In genomic region chr13:60617863-60618733, GRCh38 we compare ENCODE assay signal across 12 cellular contexts.
DNase-seq lines count a peak whose midpoint lies in the region; TF ChIP-seq lines count a peak whose summit lies in the region.
"Had no signal": no experiment of that assay in that cellular context is flagged by ENCODE, and none has a peak within 500 bp of the region (broad histone marks: within the 10 kb centered on the region; RNA-seq: fewer than 3 reads in every experiment).

No MANE protein-coding gene starts in this region.

- no peak overlapping the region for H3K27ac ChIP-seq in RWPE1
- H3K27ac ChIP-seq in tibial artery: no peak overlapping the region
- H3K27ac ChIP-seq: 22Rv1 had no signal

- POLR2A ChIA-PET in RWPE1 (lab: Yijun Ruan, JAX; ENCODE audit: low non-redundant PET): no interaction called here

- no peak overlapping the region for H3K4me3 ChIP-seq in fibroblast of pulmonary artery (replicated peaks; ENCODE audit: low read depth, low read length)
- H3K4me3 ChIP-seq in tibial artery: no peak overlapping the region

- H3K9me3 ChIP-seq in tibial artery: no peaks in the 10 kb centered on the region

- intact Hi-C loops in tibial artery (cut with DNase I; ENCODE audit: low total_unique reads): loop anchor here (5.0 kb wide), 1 partner anchor 1329 kb away; no protein-coding TSS in a partner anchor

- DNase-seq in DMS 273 (lab: John Stamatoyannopoulos, UW; ENCODE audit: unreplicated experiment) (peak; percentile 8), DMS 273 treated with DMSO at 0.1 percent for 48 hours (lab: John Stamatoyannopoulos, UW) (no peak), RWPE1 (ENCODE audit: low spot score) (peak; percentile 2), fibroblast of pulmonary artery (ENCODE audit: low read depth) (peak; percentile 58), putamen (ENCODE audit: low spot score) (peak; percentile 8), tibial artery (no peak), ecto neural progenitor cell (ENCODE audit: low spot score) (no peak), DMS79 (lab: John Stamatoyannopoulos, UW) (no peak)
- DNase-seq: activated CD8-positive, alpha-beta memory T cell treated with anti-CD3 and anti-CD28 coated beads, Interleukin-2, amount 50 U/mL, for 4 hours; occipital lobe; stimulated activated naive B cell treated with anti-CD40 and anti-IgM and Interleukin-4, amounts not matched to agents 10 μg/mL and 1 μg/mL and 100 μg/mL, for 72 hours had no signal

- TF ChIP-seq CTCF in RWPE1 (conservative IDR thresholded peaks at IDR 0.05; ENCODE audit: low read depth) (no peak), fibroblast of pulmonary artery (IDR thresholded peaks at IDR 0.05; ENCODE audit: low read length, missing control alignments) (peak; percentile 51), tibial artery (IDR thresholded peaks at IDR 0.05) (peak in 1 of 2 experiments; percentile 25)

- H3K27me3 ChIP-seq in tibial artery: no peaks in the 10 kb centered on the region

- H3K4me1 ChIP-seq in tibial artery: no peaks in the 10 kb centered on the region

- H3K36me3 ChIP-seq in tibial artery: no peaks in the 10 kb centered on the region

- CTCF ChIA-PET in RWPE1 (lab: Yijun Ruan, JAX): interaction anchor here (0.6 kb wide), 1 partner anchor 56 kb away, joined by 3 read pairs; no protein-coding TSS in a partner anchor

Comparison
In these comparisons a context has a peak if more than half of its experiments do, and no peak if none do; other contexts are left out.
1. DNase-seq: peak in DMS 273 (single experiment), RWPE1 (single experiment), fibroblast of pulmonary artery (single experiment) and putamen (single experiment); none in DMS 273 treated with DMSO at 0.1 percent for 48 hours (single experiment), tibial artery (0 of 2), ecto neural progenitor cell (single experiment) and DMS79 (single experiment).